ENCODE assay signal across 18 cellular contexts in the genomic region with DNA sequence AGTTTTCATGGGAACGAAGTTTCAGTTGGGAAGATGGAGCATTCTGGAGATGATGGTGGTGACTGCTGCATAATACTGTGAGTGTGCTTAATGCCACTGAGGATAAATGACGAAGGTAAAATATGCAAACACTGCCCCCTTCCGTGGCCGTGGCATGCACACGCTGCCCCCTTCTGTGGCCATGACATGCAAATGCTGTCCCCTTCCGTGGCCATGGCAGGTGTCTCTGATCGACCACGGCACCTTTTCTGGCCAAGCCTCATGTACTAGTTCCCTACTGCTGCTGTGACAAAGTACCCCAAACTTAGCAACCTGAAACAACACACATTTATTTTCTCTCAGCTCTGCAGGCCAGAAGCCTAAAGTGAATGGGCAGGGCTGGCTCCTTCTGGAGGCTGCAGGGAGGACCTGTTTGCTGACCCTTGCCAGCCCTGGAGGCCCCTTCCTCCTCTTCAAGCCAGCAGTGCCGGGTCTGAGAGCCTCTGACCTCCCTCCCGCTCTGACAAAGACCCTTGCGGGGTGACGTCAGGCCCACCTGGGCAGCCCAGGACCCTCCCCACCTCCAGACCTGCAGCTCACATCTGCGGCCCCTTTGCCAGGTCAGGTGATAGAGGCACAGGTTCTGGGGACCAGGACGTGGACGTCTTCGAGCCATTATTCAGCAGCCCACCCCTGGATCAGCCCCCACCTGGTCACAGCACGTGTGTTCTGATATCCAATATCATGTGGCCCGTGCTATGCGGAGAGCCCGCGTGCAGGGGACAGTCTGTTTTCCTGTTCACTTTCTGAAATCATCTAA.
DNase-seq lines count a peak whose midpoint lies in the region; ATAC-seq and TF ChIP-seq lines count a peak whose summit lies in the region.
"Had no signal": no experiment of that assay in that cellular context is flagged by ENCODE, and none has a peak within 500 bp of the region (broad histone marks: within the 10 kb centered on the region; RNA-seq: fewer than 3 reads in every experiment).

No MANE protein-coding gene starts in this region.

- no peaks in the 10 kb centered on the region for H3K36me3 ChIP-seq in left ventricle myocardium inferior
- no peaks in the 10 kb centered on the region for H3K36me3 ChIP-seq in Karpas-422 (ENCODE audit: insufficient read depth, low read length)
- H3K36me3 ChIP-seq: heart right ventricle had no signal

- DNase-seq in Right ventricle myocardium superior (peak; percentile 33), left ventricle myocardium inferior (no peak), Karpas-422 (peak; percentile 57), SW480 (ENCODE audit: low spot score) (peak; percentile 48), GF-D8 (lab: John Stamatoyannopoulos, UW) (no peak)
- no peak for DNase-seq in stimulated activated CD4-positive, alpha-beta T cell treated with anti-CD3 and anti-CD28 coated beads, Interleukin-4, amount 100 ng/mL, for 1 hour
- no peak for DNase-seq in activated naive CD8-positive, alpha-beta T cell treated with anti-CD3 and anti-CD28 coated beads for 36 hours
- DNase-seq: activated CD4-positive, alpha-beta T cell treated with anti-CD3 and anti-CD28 coated beads for 4 hours; activated naive CD8-positive, alpha-beta T cell treated with anti-CD3 and anti-CD28 coated beads, Interleukin-2, amount 50 U/mL, for 24 hours; heart right ventricle; NCI-H1694; stimulated activated CD4-positive, alpha-beta T cell treated with anti-CD3 and anti-CD28 coated beads, Interleukin-15, amount 100 ng/mL, for 24 hours; testis had no signal

- H3K36me3 Mint-ChIP-seq in activated naive CD8-positive, alpha-beta T cell treated with anti-CD3 and anti-CD28 coated beads for 36 hours = no peaks in the 10 kb centered on the region
- H3K36me3 Mint-ChIP-seq: brain had no signal

- H3K4me3 ChIP-seq in left ventricle myocardium inferior (no peak overlapping the region), Karpas-422 (ENCODE audit: low read length) (no peak overlapping the region)
- H3K4me3 ChIP-seq: coronary artery, GM23338, heart right ventricle, lung, testis had no signal

- no peak overlapping the region for H3K27ac ChIP-seq in left ventricle myocardium inferior (replicated peaks)
- no peak overlapping the region for H3K27ac ChIP-seq in Karpas-422 (ENCODE audit: low read length)
- H3K27ac ChIP-seq: coronary artery, heart right ventricle, testis had no signal

- no peak for TF ChIP-seq CTCF in left ventricle myocardium inferior (IDR thresholded peaks at IDR 0.05; ENCODE audit: borderline replicate concordance)

- intact Hi-C loops in Right ventricle myocardium superior (cut with DNase I) (no loop called here), left ventricle myocardium inferior (cut with micrococcal nuclease) (no loop called here)

- no peaks in the 10 kb centered on the region for H3K79me2 ChIP-seq in Karpas-422 (ENCODE audit: low read length)

- H3K9me2 ChIP-seq in Karpas-422 (replicated peaks; ENCODE audit: insufficient read depth, low read length) = peaks cover 5% of the 10 kb centered on the region; the same call in 1 of the 2 replicates

- H2AFZ ChIP-seq in Karpas-422 (ENCODE audit: low read length) = no peak overlapping the region
- H2AFZ ChIP-seq: GM23338 had no signal

- H3K27me3 ChIP-seq in left ventricle myocardium inferior (ENCODE audit: low read depth) = peaks cover 97% of the 10 kb centered on the region
- no peaks in the 10 kb centered on the region for H3K27me3 ChIP-seq in Karpas-422 (ENCODE audit: low read length)
- H3K27me3 ChIP-seq: testis had no signal

- H3K9me3 ChIP-seq in left ventricle myocardium inferior (replicated peaks) = no peaks in the 10 kb centered on the region
- no peaks in the 10 kb centered on the region for H3K9me3 ChIP-seq in Karpas-422 (ENCODE audit: low read length)
- H3K9me3 ChIP-seq: heart right ventricle, testis had no signal

- no peak overlapping the region for H3K4me2 ChIP-seq in Karpas-422 (ENCODE audit: low read depth, low read length, poor library complexity, severe bottlenecking)
- H3K4me2 ChIP-seq: GM23338 had no signal

- H3K4me1 ChIP-seq in left ventricle myocardium inferior (no peaks in the 10 kb centered on the region), Karpas-422 (ENCODE audit: low read length) (peaks cover 4% of the 10 kb centered on the region; the same call in 1 of the 2 replicates)
- H3K4me1 ChIP-seq: heart right ventricle, testis had no signal

- no peaks in the 10 kb centered on the region for H3K9me3 Mint-ChIP-seq in activated naive CD8-positive, alpha-beta T cell treated with anti-CD3 and anti-CD28 coated beads for 36 hours
- H3K9me3 Mint-ChIP-seq: activated naive CD8-positive, alpha-beta T cell treated with anti-CD3 and anti-CD28 coated beads, Interleukin-2, amount 50 U/mL, for 24 hours; GM23338 had no signal

- H3K27ac Mint-ChIP-seq in activated naive CD8-positive, alpha-beta T cell treated with anti-CD3 and anti-CD28 coated beads for 36 hours = no peak overlapping the region
- H3K27ac Mint-ChIP-seq: activated naive CD8-positive, alpha-beta T cell treated with anti-CD3 and anti-CD28 coated beads, Interleukin-2, amount 50 U/mL, for 24 hours; GM23338 had no signal

- H3K4me1 Mint-ChIP-seq in activated naive CD8-positive, alpha-beta T cell treated with anti-CD3 and anti-CD28 coated beads for 36 hours = no peaks in the 10 kb centered on the region
- H3K4me1 Mint-ChIP-seq: activated naive CD8-positive, alpha-beta T cell treated with anti-CD3 and anti-CD28 coated beads, Interleukin-2, amount 50 U/mL, for 24 hours; brain; GM23338 had no signal

- no peaks in the 10 kb centered on the region for H4K20me1 ChIP-seq in Karpas-422 (ENCODE audit: insufficient read depth, low read depth, low read length)

- no peak overlapping the region for H3K4me3 Mint-ChIP-seq in activated naive CD8-positive, alpha-beta T cell treated with anti-CD3 and anti-CD28 coated beads for 36 hours
- H3K4me3 Mint-ChIP-seq: activated naive CD8-positive, alpha-beta T cell treated with anti-CD3 and anti-CD28 coated beads, Interleukin-2, amount 50 U/mL, for 24 hours; brain; GM23338 had no signal

- H3K9ac ChIP-seq in Karpas-422 (ENCODE audit: low read length) = no peak overlapping the region

- peaks cover 32% of the 10 kb centered on the region for H3K27me3 Mint-ChIP-seq in activated naive CD8-positive, alpha-beta T cell treated with anti-CD3 and anti-CD28 coated beads for 36 hours

- ATAC-seq in Right ventricle myocardium superior (ENCODE audit: poor library complexity) = no peak
- ATAC-seq: activated naive CD8-positive, alpha-beta T cell treated with anti-CD3 and anti-CD28 coated beads, Interleukin-2, amount 50 U/mL, for 24 hours; GM23338; heart right ventricle; right cardiac atrium had no signal

Comparison
In these comparisons a context has a peak if more than half of its experiments do, and no peak if none do; other contexts are left out.
1. DNase-seq: peak in Right ventricle myocardium superior (single experiment), Karpas-422 (single experiment) and SW480 (single experiment); none in left ventricle myocardium inferior (single experiment), GF-D8 (single experiment), stimulated activated CD4-positive, alpha-beta T cell treated with anti-CD3 and anti-CD28 coated beads, Interleukin-4, amount 100 ng/mL, for 1 hour (single experiment) and activated naive CD8-positive, alpha-beta T cell treated with anti-CD3 and anti-CD28 coated beads for 36 hours (single experiment).